ENCODE assay signal across 1 cellular context in the genomic region with DNA sequence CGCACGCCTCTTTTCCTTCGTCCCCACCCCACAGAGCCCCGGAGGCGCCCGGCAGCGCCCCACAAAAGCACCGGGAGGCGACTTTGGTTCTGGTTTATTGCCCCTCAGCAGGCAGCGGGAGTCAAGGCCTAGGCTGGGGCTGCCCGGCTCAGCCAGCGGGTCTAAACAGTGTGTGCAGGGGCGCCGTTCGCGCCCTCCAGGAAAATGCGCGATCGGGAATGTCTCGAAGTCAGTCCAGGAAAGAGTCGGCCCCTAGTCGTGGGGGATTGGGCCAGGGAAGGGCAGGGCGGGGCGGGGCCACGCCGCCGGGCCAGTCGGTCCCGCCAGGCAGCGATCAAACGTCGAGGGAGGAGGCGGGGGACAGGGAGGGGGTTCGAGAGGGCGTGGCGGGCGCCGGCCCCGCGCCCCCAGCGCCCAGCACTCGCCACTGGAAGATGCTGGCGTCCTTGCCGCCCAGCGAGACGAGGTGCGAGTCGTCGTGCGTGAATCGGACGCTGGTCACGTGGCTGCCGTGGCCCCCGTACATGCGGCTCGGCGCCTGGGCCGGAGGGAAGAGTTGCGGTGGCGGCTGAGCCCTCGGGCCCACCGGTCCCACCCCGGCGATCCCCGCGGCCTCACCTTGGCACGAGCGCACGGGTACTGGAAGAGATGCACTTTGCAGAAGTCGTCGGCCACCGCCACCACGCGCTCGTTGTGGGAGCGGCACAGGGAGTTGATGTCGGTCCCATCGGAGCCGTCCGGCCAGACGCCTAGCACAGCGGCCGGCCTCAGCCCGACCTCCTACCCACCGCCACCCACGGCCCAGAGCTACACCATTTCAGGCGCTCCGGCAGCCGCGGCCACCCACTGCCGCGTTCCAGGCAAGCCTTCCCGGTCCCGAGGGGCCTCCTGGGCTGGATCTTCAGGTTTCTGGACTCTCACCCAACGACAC.
TF ChIP-seq lines count a peak whose summit lies in the region.

No MANE protein-coding gene starts in this region.

TF ChIP-seq in H1, 55 proteins besides CTCF, POLR2A, EP300 and RAD21 (continued from another document):
- TF ChIP-seq JUND (IDR thresholded peaks at IDR 0.05; ENCODE audit: low read length): no peak
